27 cellular contexts compared by ENCODE assay signal in the genomic region with DNA sequence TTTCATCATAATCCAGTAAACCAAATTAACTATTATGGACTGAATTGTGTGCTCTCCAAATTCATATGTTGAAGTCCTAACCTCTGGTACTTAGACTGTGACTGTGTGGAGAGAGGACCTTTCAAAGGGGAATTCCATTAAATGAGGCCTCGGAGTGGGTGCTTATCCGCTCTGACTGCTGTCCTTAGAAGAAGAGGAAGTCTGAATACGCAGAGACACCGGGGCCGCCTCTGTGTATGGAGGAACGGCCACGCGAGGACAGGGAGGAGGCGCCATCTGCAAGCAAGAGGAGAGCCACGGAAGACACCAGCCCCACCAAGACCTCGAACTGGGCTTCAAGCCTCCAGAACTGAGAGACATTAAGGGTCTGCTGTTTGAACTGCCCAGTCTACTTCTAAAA.
"Had no signal": no experiment of that assay in that cellular context is flagged by ENCODE, and none has a peak within 500 bp of the region (broad histone marks: within the 10 kb centered on the region; RNA-seq: fewer than 3 reads in every experiment).

No MANE protein-coding gene starts in this region.

- H3K27ac ChIP-seq: colonic mucosa, epithelial cell of prostate, gastroesophageal sphincter, heart left ventricle, hepatocyte, ovary, psoas muscle, sigmoid colon, transverse colon, vagina had no signal

- ATAC-seq: esophagus mucosa; gastroesophageal sphincter; heart left ventricle; left lobe of liver; naive thymus-derived CD4-positive, alpha-beta T cell; psoas muscle; right cardiac atrium; stimulated activated effector memory CD8-positive, alpha-beta T cell treated with anti-CD3 and anti-CD28 coated beads, Interleukin-12 subunit alpha, Interleukin-12 subunit beta, amount 100 ng/mL, for 72 hours had no signal

- H3K27me3 ChIP-seq: colonic mucosa, gastroesophageal sphincter, heart left ventricle, hepatocyte, ovary, sigmoid colon, transverse colon, vagina had no signal

- H3K9me3 Mint-ChIP-seq: dendritic cell treated with granulocyte-macrophage colony-stimulating factor and Interleukin-4, amounts not matched to agents 40 ng/mL and 50 ng/mL, for 4 days; endodermal cell; nephron; stimulated activated effector memory CD8-positive, alpha-beta T cell treated with anti-CD3 and anti-CD28 coated beads, Interleukin-12 subunit alpha, Interleukin-12 subunit beta, amount 100 ng/mL, for 72 hours; stimulated activated naive CD8-positive, alpha-beta T cell treated with anti-CD3 and anti-CD28 coated beads, Interleukin-15, Interleukin-2, amounts not matched to agents 100 ng/mL and 50 ng/mL, for 24 hours had no signal

- DNase-seq: colonic mucosa; effector CD8-positive, alpha-beta T cell; endodermal cell; foreskin fibroblast; heart left ventricle; kidney; mesendoderm; midbrain; naive thymus-derived CD4-positive, alpha-beta T cell; occipital lobe; ovary; psoas muscle; right cardiac atrium; sigmoid colon; stimulated activated CD4-positive, alpha-beta T cell treated with anti-CD3 and anti-CD28 coated beads, Interleukin-2, amount 100 ng/mL, for 24 hours; stimulated activated CD4-positive, alpha-beta T cell treated with anti-CD3 and anti-CD28 coated beads, Interleukin-4, amount 100 ng/mL, for 24 hours; transverse colon had no signal

- H3K36me3 Mint-ChIP-seq: stimulated activated effector memory CD8-positive, alpha-beta T cell treated with anti-CD3 and anti-CD28 coated beads, Interleukin-12 subunit alpha, Interleukin-12 subunit beta, amount 100 ng/mL, for 72 hours had no signal

- H3K4me3 ChIP-seq: colonic mucosa, gastroesophageal sphincter, heart left ventricle, hepatocyte, ovary, psoas muscle, sigmoid colon, transverse colon, vagina had no signal

- H3K4me3 Mint-ChIP-seq: dendritic cell treated with granulocyte-macrophage colony-stimulating factor and Interleukin-4, amounts not matched to agents 40 ng/mL and 50 ng/mL, for 4 days; endodermal cell; naive thymus-derived CD4-positive, alpha-beta T cell; nephron; stimulated activated effector memory CD8-positive, alpha-beta T cell treated with anti-CD3 and anti-CD28 coated beads, Interleukin-12 subunit alpha, Interleukin-12 subunit beta, amount 100 ng/mL, for 72 hours; stimulated activated naive CD8-positive, alpha-beta T cell treated with anti-CD3 and anti-CD28 coated beads, Interleukin-15, Interleukin-2, amounts not matched to agents 100 ng/mL and 50 ng/mL, for 24 hours had no signal

- H3K27ac Mint-ChIP-seq: dendritic cell treated with granulocyte-macrophage colony-stimulating factor and Interleukin-4, amounts not matched to agents 40 ng/mL and 50 ng/mL, for 4 days; endodermal cell; nephron; stimulated activated effector memory CD8-positive, alpha-beta T cell treated with anti-CD3 and anti-CD28 coated beads, Interleukin-12 subunit alpha, Interleukin-12 subunit beta, amount 100 ng/mL, for 72 hours; stimulated activated naive CD8-positive, alpha-beta T cell treated with anti-CD3 and anti-CD28 coated beads, Interleukin-15, Interleukin-2, amounts not matched to agents 100 ng/mL and 50 ng/mL, for 24 hours had no signal

- H3K36me3 ChIP-seq: colonic mucosa, gastroesophageal sphincter, heart left ventricle, ovary, sigmoid colon, transverse colon, vagina had no signal

- H3K4me1 ChIP-seq: colonic mucosa, gastroesophageal sphincter, vagina had no signal

- H3K4me1 Mint-ChIP-seq: stimulated activated effector memory CD8-positive, alpha-beta T cell treated with anti-CD3 and anti-CD28 coated beads, Interleukin-12 subunit alpha, Interleukin-12 subunit beta, amount 100 ng/mL, for 72 hours had no signal

- H3K9me3 ChIP-seq: colonic mucosa, gastroesophageal sphincter, heart left ventricle, ovary, psoas muscle, sigmoid colon, transverse colon, vagina had no signal
